In genomic region chr2:135159191-135159590, GRCh38 we compare ENCODE assay signal across 27 cellular contexts.
DNase-seq lines count a peak whose midpoint lies in the region; ATAC-seq, FAIRE-seq and TF ChIP-seq lines count a peak whose summit lies in the region.
"Had no signal": no experiment of that assay in that cellular context is flagged by ENCODE, and none has a peak within 500 bp of the region (broad histone marks: within the 10 kb centered on the region; RNA-seq: fewer than 3 reads in every experiment).

No MANE protein-coding gene starts in this region.

- no peak overlapping the region for H3K4me3 Mint-ChIP-seq in T-helper 2 cell treated with Interferon-gamma antibody and Interleukin-4, amounts not matched to agents 5 μg/mL and 100 μg/mL, for 36 hours
- H3K4me3 Mint-ChIP-seq: CD14-positive monocyte; CD4-positive, alpha-beta memory T cell; CD4-positive, CD25-positive, alpha-beta regulatory T cell; CD8-positive, alpha-beta memory T cell had no signal

- H3K27ac Mint-ChIP-seq in T-helper 2 cell treated with Interferon-gamma antibody and Interleukin-4, amounts not matched to agents 5 μg/mL and 100 μg/mL, for 36 hours, result no peak overlapping the region
- H3K27ac Mint-ChIP-seq: CD8-positive, alpha-beta memory T cell had no signal

- no peak for TF ChIP-seq POLR2A in K562 (conservative IDR thresholded peaks at IDR 0.05)

- H3K4me3 ChIP-seq in K562 (no peak overlapping the region), trophoblast cell (ENCODE audit: low read depth, low read length) (no peak overlapping the region)
- H3K4me3 ChIP-seq: BLaER1, GM12878 had no signal

- no peaks in the 10 kb centered on the region for H3K79me1 ChIP-seq in trophoblast cell (ENCODE audit: low read length)

- H3K79me2 ChIP-seq in K562 (ENCODE audit: control insufficient read depth, insufficient read depth, low read length) (no peaks in the 10 kb centered on the region), trophoblast cell (ENCODE audit: control insufficient read depth, insufficient read depth, low read length, poor library complexity) (no peaks in the 10 kb centered on the region)

- no peak overlapping the region for H3K9ac ChIP-seq in K562 (ENCODE audit: insufficient read depth in 1 of 2, low read depth in 2 of 2, low read length in 2 of 2)
- no peak overlapping the region for H3K9ac ChIP-seq in trophoblast cell (ENCODE audit: low read length)
- H3K9ac ChIP-seq: BLaER1 had no signal

- H2BK5ac ChIP-seq in trophoblast cell (ENCODE audit: low read depth, low read length, poor library complexity), result no peak overlapping the region

- H3K4ac ChIP-seq in trophoblast cell (ENCODE audit: low read depth, low read length), result no peak overlapping the region

- no peak overlapping the region for H2AK5ac ChIP-seq in trophoblast cell (ENCODE audit: low read length)

- in situ Hi-C loops in K562 (cut with MboI), result no loop called here

- no peak overlapping the region for H3K23ac ChIP-seq in trophoblast cell (ENCODE audit: low read length)

- CTCF ChIA-PET in K562 (lab: Yijun Ruan, JAX; ENCODE audit: low intra/inter-chr PET ratio), result no interaction called here

- TF ChIP-seq RAD21 in K562 (CRISPR knock-in tag; conservative IDR thresholded peaks at IDR 0.05 in 1 of 2, IDR thresholded peaks at IDR 0.05 in 1 of 2), result no peak

- DNase-seq in SK-N-DZ (ENCODE audit: low spot score) (peak; percentile 1), K562 (ENCODE audit: extremely low read depth in 1 of 4, low spot score in 3 of 4) (no peak), trophoblast cell (peak; percentile 65 to 76)
- no peak for DNase-seq in activated CD4-positive, alpha-beta T cell treated with anti-CD3 and anti-CD28 coated beads, Interleukin-2, amount 50 U/mL, for 1 hour
- DNase-seq in T-helper 2 cell treated with Interferon-gamma antibody and Interleukin-4, amounts not matched to agents 5 μg/mL and 100 μg/mL, for 36 hours (ENCODE audit: low spot score), result no peak
- DNase-seq: 8988T; ACHN; BE2C; C1 segment of cervical spinal cord; CD4-positive, alpha-beta memory T cell; CD4-positive, CD25-positive, alpha-beta regulatory T cell; CD8-positive, alpha-beta memory T cell; COR-L47; DMS 273 treated with DMSO at 0.1 percent for 48 hours; DMS153; DMS53; DMS79; DND-41; EL; GDM1 had no signal

- no peaks in the 10 kb centered on the region for H3K27me3 Mint-ChIP-seq in T-helper 2 cell treated with Interferon-gamma antibody and Interleukin-4, amounts not matched to agents 5 μg/mL and 100 μg/mL, for 36 hours (ENCODE audit: low read depth)
- H3K27me3 Mint-ChIP-seq: CD4-positive, alpha-beta memory T cell; CD4-positive, CD25-positive, alpha-beta regulatory T cell; CD8-positive, alpha-beta memory T cell had no signal

- no peak overlapping the region for H4K91ac ChIP-seq in trophoblast cell (ENCODE audit: low read depth, low read length)

- FAIRE-seq in K562 (lab: Jason Lieb, UNC), result no peak
- FAIRE-seq: A204.1, GM12878, GM12892, GM18507 had no signal

- no peaks in the 10 kb centered on the region for H3K4me1 ChIP-seq in K562 (replicated peaks in 1 of 2; ENCODE audit: control insufficient read depth in 2 of 2, insufficient read depth in 2 of 2, low read length in 2 of 2)
- H3K4me1 ChIP-seq in trophoblast cell (ENCODE audit: control insufficient read depth in 1 of 2, insufficient read depth in 2 of 2, low read length in 2 of 2), result no peaks in the 10 kb centered on the region
- H3K4me1 ChIP-seq: BE2C, BLaER1 had no signal

- H3K27me3 ChIP-seq in K562 (ENCODE audit: control insufficient read depth in 2 of 2, insufficient read depth in 2 of 2, low read length in 2 of 2) (no peaks in the 10 kb centered on the region), trophoblast cell (ENCODE audit: insufficient read depth, low read length) (no peaks in the 10 kb centered on the region)
- H3K27me3 ChIP-seq: BE2C, BLaER1 had no signal

- POLR2A ChIA-PET in K562 (lab: Yijun Ruan, JAX), result interaction anchor here (1.2 kb wide), 1 partner anchor 413 kb away, joined by 3 read pairs; no protein-coding TSS in a partner anchor

- no peaks in the 10 kb centered on the region for H3K9me3 Mint-ChIP-seq in T-helper 2 cell treated with Interferon-gamma antibody and Interleukin-4, amounts not matched to agents 5 μg/mL and 100 μg/mL, for 36 hours
- H3K9me3 Mint-ChIP-seq: CD14-positive monocyte; CD8-positive, alpha-beta memory T cell had no signal

- no peak overlapping the region for H2AFZ ChIP-seq in K562 (ENCODE audit: low read depth, low read length)
- H2AFZ ChIP-seq in trophoblast cell (ENCODE audit: insufficient read depth, low read length, poor library complexity), result no peak overlapping the region

- H3K4me1 Mint-ChIP-seq in T-helper 2 cell treated with Interferon-gamma antibody and Interleukin-4, amounts not matched to agents 5 μg/mL and 100 μg/mL, for 36 hours (ENCODE audit: low read depth), result peaks cover 13% of the 10 kb centered on the region
- H3K4me1 Mint-ChIP-seq: CD14-positive monocyte had no signal

- H4K12ac ChIP-seq in trophoblast cell (ENCODE audit: low read depth, low read length), result no peak overlapping the region

- H2BK12ac ChIP-seq in trophoblast cell (ENCODE audit: low read length), result no peak overlapping the region

- TF ChIP-seq CTCF in K562 (IDR thresholded peaks at IDR 0.05 in 2 of 3, conservative IDR thresholded peaks at IDR 0.05 in 1 of 3; ENCODE audit: insufficient read depth in 2 of 3, low read depth in 1 of 3, low read length in 3 of 3), result no peak

- no peak overlapping the region for H3K4me2 ChIP-seq in K562 (ENCODE audit: insufficient read depth, low read length)
- no peak overlapping the region for H3K4me2 ChIP-seq in trophoblast cell (ENCODE audit: low read length)
- H3K4me2 ChIP-seq: BLaER1 had no signal

- H2BK120ac ChIP-seq in trophoblast cell (ENCODE audit: insufficient read depth, low read length, poor library complexity), result no peak overlapping the region

- no peaks in the 10 kb centered on the region for H3K9me1 ChIP-seq in K562 (ENCODE audit: control insufficient read depth, insufficient read depth, low read length)

- H4K8ac ChIP-seq in trophoblast cell (ENCODE audit: low read depth, low read length), result no peak overlapping the region

- WGBS in K562 (ENCODE audit: insufficient coverage, low coverage, missing lambda C conversion rate), result 91% methylated on average over 2 of the region's 2 CpGs
- WGBS in trophoblast cell (ENCODE audit: extremely low coverage, insufficient coverage, insufficient read length), result no CpG with 5 or more reads among the region's 2 CpGs

- ATAC-seq in K562 (peak; percentile 49; the same call in 2 of the 3 replicates), HG02759 (IDR thresholded peaks at IDR 0.05; ENCODE audit: unreplicated experiment) (no peak)
- ATAC-seq: GM12878 had no signal

- H3K27ac ChIP-seq in K562 (ENCODE audit: extremely low read depth, low read depth, low read length) (no peak overlapping the region), trophoblast cell (ENCODE audit: low read depth, low read length) (no peak overlapping the region)
- H3K27ac ChIP-seq: BLaER1 had no signal

- peaks cover 73% of the 10 kb centered on the region for H3K36me3 ChIP-seq in K562 (ENCODE audit: control insufficient read depth, insufficient read depth, low read length)
- H3K36me3 ChIP-seq in trophoblast cell (ENCODE audit: control insufficient read depth in 1 of 2, insufficient read depth in 2 of 2, low read length in 2 of 2), result peaks cover 2 to 9% of the 10 kb centered on the region in 2 experiments
- H3K36me3 ChIP-seq: BE2C had no signal

- TF ChIP-seq EP300 in K562 (IDR thresholded peaks at IDR 0.05; ENCODE audit: low read length), result no peak

- H3K18ac ChIP-seq in trophoblast cell (ENCODE audit: low read length), result no peak overlapping the region

- no peaks in the 10 kb centered on the region for H3K9me3 ChIP-seq in K562 (replicated peaks; ENCODE audit: control insufficient read depth, insufficient read depth, low read depth, low read length)
- no peaks in the 10 kb centered on the region for H3K9me3 ChIP-seq in trophoblast cell (ENCODE audit: insufficient read depth, low read depth, low read length)
- H3K9me3 ChIP-seq: BE2C, BLaER1 had no signal

- intact Hi-C loops in K562 (cut with micrococcal nuclease), result no loop called here

- peaks cover 52% of the 10 kb centered on the region for H3K36me3 Mint-ChIP-seq in T-helper 2 cell treated with Interferon-gamma antibody and Interleukin-4, amounts not matched to agents 5 μg/mL and 100 μg/mL, for 36 hours (ENCODE audit: low read depth)

- no peaks in the 10 kb centered on the region for H4K20me1 ChIP-seq in K562 (replicated peaks; ENCODE audit: control insufficient read depth, insufficient read depth, low read length)
- H4K20me1 ChIP-seq: BLaER1 had no signal

- no peak overlapping the region for H3K14ac ChIP-seq in trophoblast cell (ENCODE audit: low read length)

- BruUV-seq in K562 (replicated peaks; lab: Mats Ljungman, UMichigan), result no TSS peak

TF ChIP-seq in K562, 482 proteins besides CTCF, POLR2A, EP300 and RAD21 (continues in another document):
- TF ChIP-seq ZNF449 (CRISPR knock-in tag; IDR thresholded peaks at IDR 0.05) (no peak), ELF1 (tag; IDR thresholded peaks at IDR 0.05) (no peak), ZNF12 (CRISPR knock-in tag; IDR thresholded peaks at IDR 0.05) (no peak), THAP7 (CRISPR knock-in tag; IDR thresholded peaks at IDR 0.05) (no peak), EHMT2 (IDR thresholded peaks at IDR 0.05) (no peak), FOSL1 (tag; conservative IDR thresholded peaks at IDR 0.05) (no peak)

Comparison
In these comparisons a context has a peak if more than half of its experiments do, and no peak if none do; other contexts are left out.
1. DNase-seq: peak in SK-N-DZ (single experiment) and trophoblast cell (2 of 2); none in K562 (0 of 4), activated CD4-positive, alpha-beta T cell treated with anti-CD3 and anti-CD28 coated beads, Interleukin-2, amount 50 U/mL, for 1 hour (single experiment) and T-helper 2 cell treated with Interferon-gamma antibody and Interleukin-4, amounts not matched to agents 5 μg/mL and 100 μg/mL, for 36 hours (single experiment).